ENCODE assay signal across 15 cellular contexts in the genomic region with DNA sequence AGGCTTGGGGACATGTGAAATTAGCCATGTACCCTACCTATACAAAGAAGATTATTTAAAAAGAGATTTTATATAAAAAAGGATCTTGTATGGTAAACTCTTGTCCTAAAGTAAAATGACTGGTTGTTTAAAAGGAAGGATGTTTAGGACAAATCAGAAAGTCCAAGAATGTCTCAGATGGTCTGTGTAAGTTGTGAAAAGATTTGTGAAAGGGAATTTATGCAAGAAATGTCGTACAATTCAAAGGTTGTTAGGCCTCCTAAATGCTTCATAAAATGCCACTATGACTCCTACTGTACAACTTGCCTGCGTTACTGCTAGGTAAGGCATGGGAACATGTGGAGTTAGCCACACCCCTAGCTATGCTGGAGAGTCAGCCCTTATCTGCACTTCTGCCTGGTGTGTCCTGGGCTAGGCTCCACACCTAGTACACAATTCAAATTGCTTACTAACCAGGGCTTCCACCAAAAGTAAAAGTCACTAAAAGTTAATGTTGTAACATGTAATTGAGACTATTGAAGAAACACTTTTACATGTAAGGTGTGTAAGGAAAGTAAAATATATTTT. TPM values are rescaled to one million over a fixed set of nuclear protein-coding genes. Genes with fewer than 3 reads are reported as not detected.
DNase-seq lines count a peak whose midpoint lies in the region; ATAC-seq, FAIRE-seq and TF ChIP-seq lines count a peak whose summit lies in the region.
"Had no signal": no experiment of that assay in that cellular context is flagged by ENCODE, and none has a peak within 500 bp of the region (broad histone marks: within the 10 kb centered on the region; RNA-seq: fewer than 3 reads in every experiment).

No MANE protein-coding gene starts in this region.

- H2AFZ ChIP-seq in GM23338, result no peak overlapping the region
- no peak overlapping the region for H2AFZ ChIP-seq in PC-3 (ENCODE audit: low read length)

- H3K9me2 ChIP-seq in GM23338 (ENCODE audit: insufficient read depth) (no peaks in the 10 kb centered on the region), PC-3 (replicated peaks; ENCODE audit: low read length) (no peaks in the 10 kb centered on the region)

- no peak overlapping the region for H3K4me2 ChIP-seq in GM23338
- no peak overlapping the region for H3K4me2 ChIP-seq in PC-3 (ENCODE audit: low read length)

- TF ChIP-seq CTCF in GM23338 (conservative IDR thresholded peaks at IDR 0.05; ENCODE audit: low read depth in 2 of 2), result no peak
- no peak for TF ChIP-seq CTCF in PC-3 (conservative IDR thresholded peaks at IDR 0.05; ENCODE audit: low read depth, low read length)

- H3F3A ChIP-seq in GM23338 (replicated peaks; ENCODE audit: low read depth), result no peaks in the 10 kb centered on the region
- H3F3A ChIP-seq in PC-3 (ENCODE audit: low read length, unreplicated experiment), result no peaks in the 10 kb centered on the region

- no peaks in the 10 kb centered on the region for H3K79me2 ChIP-seq in GM23338 (replicated peaks; ENCODE audit: insufficient read depth)
- no peaks in the 10 kb centered on the region for H3K79me2 ChIP-seq in PC-3 (ENCODE audit: low read length)

- H3K27me3 ChIP-seq in GM23338 (ENCODE audit: insufficient read depth) (no peaks in the 10 kb centered on the region), PC-3 (ENCODE audit: low read length) (no peaks in the 10 kb centered on the region), small intestine (ENCODE audit: control insufficient read depth in 2 of 2, insufficient read depth in 2 of 2, low read length in 2 of 2) (no peaks in the 10 kb centered on the region)
- H3K27me3 ChIP-seq: BE2C had no signal

- 64 to 91% (median 91%) methylated on average over 2 of the region's 2 CpGs for WGBS in small intestine, 3 donors

- no peak for TF ChIP-seq POLR2A in GM12891 (IDR thresholded peaks at IDR 0.05; ENCODE audit: low read depth, low read length)

- ATAC-seq in GM23338 (no peak), PC-3 (no peak), left lobe of liver (peak; percentile 42), HG02678 (IDR thresholded peaks at IDR 0.05; ENCODE audit: unreplicated experiment) (no peak)
- ATAC-seq: HCT116 had no signal

- POLR2A ChIA-PET in PC-3 (lab: Charles Lee; ENCODE audit: unreplicated experiment), result no interaction called here

- no peak overlapping the region for H3K9ac ChIP-seq in PC-3 (ENCODE audit: low read length)

- H3K4me1 ChIP-seq in GM23338 (ENCODE audit: insufficient read depth) (no peaks in the 10 kb centered on the region), PC-3 (ENCODE audit: insufficient read depth, low read length) (no peaks in the 10 kb centered on the region), small intestine (ENCODE audit: control insufficient read depth in 2 of 2, insufficient read depth in 1 of 2, low read depth in 1 of 2, low read length in 1 of 2) (no peaks in the 10 kb centered on the region)
- H3K4me1 ChIP-seq: BE2C had no signal

- H3K4me3 ChIP-seq in GM23338 (no peak overlapping the region), PC-3 (ENCODE audit: low read length) (peak overlapping the region; percentile 6; the same call in 1 of the 2 replicates), small intestine (ENCODE audit: low read depth in 1 of 2, low read length in 2 of 2) (no peak overlapping the region)

- peaks cover 57% of the 10 kb centered on the region for H3K9me3 Mint-ChIP-seq in GM23338

- CTCF ChIA-PET in PC-3 (lab: Charles Lee), result no interaction called here

- no peak overlapping the region for H3K4me3 Mint-ChIP-seq in GM23338
- H3K4me3 Mint-ChIP-seq: CD4-positive, alpha-beta memory T cell; IgD-negative memory B cell had no signal

- H3K36me3 ChIP-seq in GM23338 (ENCODE audit: insufficient read depth) (peaks cover 3% of the 10 kb centered on the region), PC-3 (ENCODE audit: low read depth, low read length) (peaks cover 16% of the 10 kb centered on the region), small intestine (ENCODE audit: control insufficient read depth in 2 of 2, insufficient read depth in 2 of 2, low read length in 2 of 2) (no peaks in the 10 kb centered on the region)
- H3K36me3 ChIP-seq: BE2C had no signal

- H3K27me3 Mint-ChIP-seq in GM23338 (ENCODE audit: insufficient read depth, low read depth, poor library complexity), result no peaks in the 10 kb centered on the region
- H3K27me3 Mint-ChIP-seq: CD4-positive, alpha-beta memory T cell; IgD-negative memory B cell had no signal

- FAIRE-seq in small intestine (lab: Jason Lieb, UNC) (no peak), GM12891 (lab: Jason Lieb, UNC) (no peak)
- FAIRE-seq: A204.1, GM18507, H54 had no signal

- H3K27ac ChIP-seq in GM23338 (ENCODE audit: low read depth), result no peak overlapping the region
- H3K27ac ChIP-seq in PC-3 (ENCODE audit: low read length), result no peak overlapping the region
- no peak overlapping the region for H3K27ac ChIP-seq in small intestine (ENCODE audit: low read depth in 1 of 2, low read length in 1 of 2)
- H3K27ac ChIP-seq: C4-2B had no signal

- H3K4me1 Mint-ChIP-seq in GM23338, result no peaks in the 10 kb centered on the region
- H3K4me1 Mint-ChIP-seq: CD4-positive, alpha-beta memory T cell had no signal

- no TSS peak for BruUV-seq in PC-3 (replicated peaks; lab: Mats Ljungman, UMichigan)

- peaks cover 43% of the 10 kb centered on the region for H3K36me3 Mint-ChIP-seq in GM23338 (ENCODE audit: low read depth)

- DNase-seq in GM23338 (ENCODE audit: low spot score) (peak; percentile 9), PC-3 (no peak), left lobe of liver (ENCODE audit: low spot score) (no peak), small intestine (peak; percentile 60), GM12891 (ENCODE audit: insufficient read length, low spot score) (no peak), hepatic stellate cell (ENCODE audit: low spot score) (no peak)
- DNase-seq: BE2C; CD4-positive, alpha-beta memory T cell had no signal

- H3K27ac Mint-ChIP-seq in GM23338, result no peak overlapping the region
- H3K27ac Mint-ChIP-seq: CD4-positive, alpha-beta memory T cell; IgD-negative memory B cell had no signal

- H4K20me1 ChIP-seq in GM23338 (replicated peaks; ENCODE audit: insufficient read depth), result no peaks in the 10 kb centered on the region
- H4K20me1 ChIP-seq in PC-3 (ENCODE audit: low read length), result no peaks in the 10 kb centered on the region

- H3K9me3 ChIP-seq in PC-3 (ENCODE audit: low read length) (peaks cover 31% of the 10 kb centered on the region), small intestine (ENCODE audit: control insufficient read depth, low read depth) (no peaks in the 10 kb centered on the region)
- H3K9me3 ChIP-seq: BE2C had no signal

- intact Hi-C loops in PC-3 (cut with micrococcal nuclease), result no loop called here

TF ChIP-seq in GM12891, 5 proteins besides CTCF, POLR2A, EP300 and RAD21:
- no peak for TF ChIP-seq TAF1 (IDR thresholded peaks at IDR 0.05; ENCODE audit: low read depth, low read length)
- TF ChIP-seq POLR2AphosphoS5 (IDR thresholded peaks at IDR 0.05; ENCODE audit: low read depth, low read length), result no peak
- no peak for TF ChIP-seq POU2F2 (IDR thresholded peaks at IDR 0.05; ENCODE audit: low read depth, low read length)
- no peak for TF ChIP-seq PAX5 (IDR thresholded peaks at IDR 0.05; ENCODE audit: insufficient read depth, low read length, severe bottlenecking)
- TF ChIP-seq SPI1 (IDR thresholded peaks at IDR 0.05; ENCODE audit: low read depth, low read length), result no peak

RNA-seq across cellular contexts. Expression of a gene that starts 19.7 kb away (rescaled TPM):
- 448 and 516 TPM in 2 replicates for total RNA-seq in GM23338 (2014; rRNA removed; shearing (Covaris generic))
- polyA plus RNA-seq in GM23338 (2016; fragmentation: Nextera tagmentation; extraction: Ambion mirVana), result 726 and 746 TPM in 2 replicates
- 649 and 829 TPM in 2 replicates for total RNA-seq in PC-3 (2014; rRNA removed)
- 477 TPM for total RNA-seq in left lobe of liver
- 100 to 1,000 TPM; 125 to 233 (median 190) TPM for polyA plus RNA-seq in small intestine
- polyA plus RNA-seq in GM12891 (2012; ENCODE audit: low read depth, missing spikeins), result 78.0 TPM

Comparison
In these comparisons a context has a peak if more than half of its experiments do, and no peak if none do; other contexts are left out.
1. DNase-seq: peak in GM23338 (single experiment) and small intestine (single experiment); none in PC-3 (single experiment), left lobe of liver (single experiment), GM12891 (single experiment) and hepatic stellate cell (single experiment).